In genomic region chr5:140346348-140347221, GRCh38 we compare ENCODE assay signal across 8 cellular contexts.
DNase-seq lines count a peak whose midpoint lies in the region; ATAC-seq lines count a peak whose summit lies in the region.

Gene HBEGF (minus strand): TSS chr5:140346603. CDS start chr5:140346328, 275 bp downstream.

- peak within 1 kb of the TSS; percentile 96 for H3K27ac ChIP-seq in epithelial cell of prostate

- peak; percentile 83 for DNase-seq in CD1c-positive myeloid dendritic cell (ENCODE audit: extremely low spot score)
- peak; percentile 63 for DNase-seq in NOMO-1 treated with DMSO at 0.1 percent for 48 hours (lab: John Stamatoyannopoulos, UW; ENCODE audit: unreplicated experiment)
- DNase-seq in activated T-cell treated with anti-CD3 and anti-CD28 coated beads for 48 hours (ENCODE audit: low read depth): peak; percentile 47
- DNase-seq in epithelial cell of prostate (ENCODE audit: low read depth, low spot score): no peak
- DNase-seq in middle frontal gyrus (ENCODE audit: extremely low spot score, low spot score): peak; percentile 65
- peak; percentile 57 for DNase-seq in stimulated activated naive CD8-positive, alpha-beta T cell treated with anti-CD3 and anti-CD28 coated beads, Interleukin-15, Interleukin-2, amounts not matched to agents 100 U/mL and 50 U/mL, for 24 hours

- ATAC-seq in GM19324 (IDR thresholded peaks at IDR 0.05; ENCODE audit: low FRiP score, unreplicated experiment) (peak; percentile 71), HG03439 (IDR thresholded peaks at IDR 0.05; ENCODE audit: unreplicated experiment) (peak; percentile 79)
- peak; percentile 41 for ATAC-seq in stimulated activated naive CD8-positive, alpha-beta T cell treated with anti-CD3 and anti-CD28 coated beads, Interleukin-15, Interleukin-2, amounts not matched to agents 100 U/mL and 50 U/mL, for 24 hours
